ENCODE assay signal across 9 cellular contexts in the genomic region with DNA sequence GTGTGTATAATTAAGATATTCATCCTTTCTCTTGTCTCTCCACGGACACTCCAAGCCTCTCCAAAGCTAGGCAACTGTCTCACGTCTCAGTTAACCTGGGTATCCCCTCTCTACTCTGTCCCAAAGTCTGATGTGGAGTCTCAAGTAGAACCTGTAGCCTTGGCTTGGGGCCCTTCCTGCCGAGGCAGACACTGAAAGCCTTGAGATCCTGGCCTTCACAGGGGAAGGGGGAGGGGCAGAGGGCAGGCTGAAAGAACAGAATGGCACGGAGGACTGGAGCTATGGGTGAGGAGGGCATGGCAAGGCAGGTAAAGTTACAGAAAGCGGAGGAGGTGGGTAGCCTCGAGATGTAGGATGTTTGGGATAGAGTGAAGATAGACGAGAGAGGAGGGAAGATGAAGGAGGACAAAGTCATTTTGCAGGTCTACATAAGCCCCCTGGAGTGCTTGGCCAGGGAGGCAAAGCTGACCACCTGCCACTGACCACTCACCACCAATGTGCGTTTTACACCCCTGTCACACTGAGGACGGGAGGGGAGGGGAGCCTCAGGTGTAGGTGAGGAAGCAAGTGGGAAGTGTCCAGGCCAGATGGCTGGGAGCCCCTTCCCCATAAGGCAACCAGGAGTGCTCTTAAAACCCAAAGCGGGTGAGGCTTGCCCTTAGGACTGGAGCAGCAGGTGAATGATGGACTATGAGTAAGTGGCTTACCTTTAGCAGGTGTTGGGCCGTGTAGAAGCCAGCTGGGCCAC. TPM values are rescaled to one million over a fixed set of nuclear protein-coding genes. Genes with fewer than 3 reads are reported as not detected.
DNase-seq lines count a peak whose midpoint lies in the region; ATAC-seq and TF ChIP-seq lines count a peak whose summit lies in the region.
"Had no signal": no experiment of that assay in that cellular context is flagged by ENCODE, and none has a peak within 500 bp of the region (broad histone marks: within the 10 kb centered on the region; RNA-seq: fewer than 3 reads in every experiment).

No MANE protein-coding gene starts in this region.

- H3K36me3 ChIP-seq in OCI-LY7 (ENCODE audit: insufficient read depth, low read length): no peaks in the 10 kb centered on the region
- no peaks in the 10 kb centered on the region for H3K36me3 ChIP-seq in ovary
- no peaks in the 10 kb centered on the region for H3K36me3 ChIP-seq in SJCRH30

- H2AFZ ChIP-seq in OCI-LY7 (ENCODE audit: low read length): no peak overlapping the region

- TF ChIP-seq POLR2A in ovary (IDR thresholded peaks at IDR 0.05): no peak

- WGBS in ovary, 3 donors: 56 to 60% (median 56%) methylated on average over 11 of the region's 11 CpGs

- TF ChIP-seq CTCF in GM12864 (IDR thresholded peaks at IDR 0.05; ENCODE audit: low read depth, low read length, missing control alignments) (no peak), OCI-LY7 (conservative IDR thresholded peaks at IDR 0.05; ENCODE audit: low read length) (no peak), endothelial cell (IDR thresholded peaks at IDR 0.05; ENCODE audit: unreplicated experiment) (no peak), ovary (IDR thresholded peaks at IDR 0.05) (no peak)

- no peaks in the 10 kb centered on the region for H4K20me1 ChIP-seq in OCI-LY7 (ENCODE audit: insufficient read depth, low read length)

- H3K36me3 Mint-ChIP-seq in endothelial cell (ENCODE audit: low read depth, unreplicated experiment): peaks cover 18% of the 10 kb centered on the region

- H3K27me3 Mint-ChIP-seq in endothelial cell (ENCODE audit: unreplicated experiment): peaks cover 26% of the 10 kb centered on the region

- H3K27me3 ChIP-seq in ovary (no peaks in the 10 kb centered on the region), SJCRH30 (no peaks in the 10 kb centered on the region)

- H3K9me2 ChIP-seq in OCI-LY7 (ENCODE audit: insufficient read depth, low read length): no peaks in the 10 kb centered on the region

- H3K27ac ChIP-seq in OCI-LY7 (ENCODE audit: low read depth, low read length, poor library complexity, severe bottlenecking) (no peak overlapping the region), ovary (peak overlapping the region in 1 of 2 donors; percentile 2), SJCRH30 (no peak overlapping the region)

- peak overlapping the region; percentile 62 for H3K27ac Mint-ChIP-seq in endothelial cell (ENCODE audit: unreplicated experiment)

- H3K4me1 ChIP-seq in OCI-LY7 (ENCODE audit: insufficient read depth, low read length, poor library complexity, severe bottlenecking): peaks cover 24% of the 10 kb centered on the region
- H3K4me1 ChIP-seq in ovary (ENCODE audit: insufficient read depth): peaks cover 17% of the 10 kb centered on the region
- H3K4me1 ChIP-seq in SJCRH30: peaks cover 3% of the 10 kb centered on the region

- no peaks in the 10 kb centered on the region for H3K9me3 ChIP-seq in OCI-LY7 (ENCODE audit: low read length)
- H3K9me3 ChIP-seq in ovary: no peaks in the 10 kb centered on the region
- H3K9me3 ChIP-seq in SJCRH30 (replicated peaks): no peaks in the 10 kb centered on the region

- intact Hi-C loops in OCI-LY7 (cut with micrococcal nuclease; ENCODE audit: unreplicated experiment) (no loop called here), ovary (cut with DNase I) (no loop called here)

- CTCF ChIA-PET in OCI-LY7 (lab: Charles Lee; ENCODE audit: unreplicated experiment): no interaction called here

- no peaks in the 10 kb centered on the region for H3K79me2 ChIP-seq in OCI-LY7 (ENCODE audit: insufficient read depth, low read depth, low read length)

- ATAC-seq in GM21786 (IDR thresholded peaks at IDR 0.05; ENCODE audit: unreplicated experiment): no peak
- ATAC-seq in HG03159 (IDR thresholded peaks at IDR 0.05; ENCODE audit: unreplicated experiment): no peak
- ATAC-seq: right cardiac atrium had no signal

- H3K9me3 Mint-ChIP-seq in endothelial cell (ENCODE audit: unreplicated experiment): no peaks in the 10 kb centered on the region

- DNase-seq in GM12864 (ENCODE audit: low read depth): no peak
- no peak for DNase-seq in OCI-LY7 (ENCODE audit: low spot score)
- no peak for DNase-seq in endothelial cell (ENCODE audit: low spot score)
- peak; percentile 51 to 68 (median 55) for DNase-seq in ovary
- DNase-seq in SJCRH30: no peak

- H3K4me3 Mint-ChIP-seq in endothelial cell (ENCODE audit: unreplicated experiment): peak overlapping the region; percentile 95

- H3K4me1 Mint-ChIP-seq in endothelial cell (ENCODE audit: unreplicated experiment): peaks cover 42% of the 10 kb centered on the region

- TF ChIP-seq EP300 in ovary (IDR thresholded peaks at IDR 0.05): no peak

- H3K4me2 ChIP-seq in OCI-LY7 (ENCODE audit: low read length): peak overlapping the region; percentile 93

- POLR2A ChIA-PET in OCI-LY7 (lab: Charles Lee): interaction anchor here (0.6 to 2.1 kb wide), 4 partner anchors 14 to 178 kb away, joined by 3 to 14 read pairs (median 4); a partner anchor contains a TSS

- H3K4me3 ChIP-seq in GM12864 (ENCODE audit: low read depth, low read length) (peak overlapping the region; percentile 83), OCI-LY7 (ENCODE audit: low read depth, low read length, poor library complexity, severe bottlenecking) (peak overlapping the region; percentile 78), ovary (no peak overlapping the region), SJCRH30 (no peak overlapping the region)

- no TSS peak for BruUV-seq in OCI-LY7 (replicated peaks; lab: Mats Ljungman, UMichigan)

RNA-seq across cellular contexts. Expression of a gene that starts 1.3 kb away (rescaled TPM):
- total RNA-seq in OCI-LY7 (2014; rRNA removed; shearing (Covaris generic)): 12.2 TPM in 2 replicates
- total RNA-seq in OCI-LY7 (2022) (18.1 and 18.3 TPM in 2 replicates), endothelial cell (ENCODE audit: unreplicated experiment) (22.1 TPM), ovary (10 to 100 TPM; 11.1 to 50.8 (median 43.4) TPM)
- polyA plus RNA-seq in ovary: 10 to 100 TPM; 13.6 to 26.5 TPM
- 6.7 and 7.2 TPM in 2 replicates for total RNA-seq in SJCRH30 (2014; rRNA removed; shearing (Covaris generic))

RNA-seq across cellular contexts. Expression of a gene that starts 11.8 kb away (rescaled TPM):
- total RNA-seq in OCI-LY7 (2014; rRNA removed; shearing (Covaris generic)): 0.22 and 0.26 TPM in 2 replicates
- total RNA-seq in OCI-LY7 (2022) (0.55 and 0.61 TPM in 2 replicates), endothelial cell (ENCODE audit: unreplicated experiment) (0.74 TPM), ovary (under 1 TPM; 0.11 to 0.82 (median 0.32) TPM)
- under 1 TPM; 0.36 to 0.58 TPM for polyA plus RNA-seq in ovary
- not detected in 2 replicates for total RNA-seq in SJCRH30 (2014; rRNA removed; shearing (Covaris generic))

RNA-seq across cellular contexts. Expression of a gene that starts 21.9 kb away (rescaled TPM):
- not detected in 2 replicates for total RNA-seq in OCI-LY7 (2014; rRNA removed; shearing (Covaris generic))
- total RNA-seq in OCI-LY7 (2022) (not detected in 2 replicates), endothelial cell (ENCODE audit: unreplicated experiment) (not detected), ovary (under 1 TPM in 1 of 7 donors, not detected in 6; 0.42 TPM)
- under 1 TPM in 1 of 2 donors, not detected in 1; 0.12 TPM for polyA plus RNA-seq in ovary
- not detected in 2 replicates for total RNA-seq in SJCRH30 (2014; rRNA removed; shearing (Covaris generic))
- total RNA-seq: M059J, right cardiac atrium had no signal

RNA-seq across cellular contexts. Expression of a gene that starts 51.6 kb away (rescaled TPM):
- not detected in 2 replicates for total RNA-seq in OCI-LY7 (2014; rRNA removed; shearing (Covaris generic))
- total RNA-seq in OCI-LY7 (2022) (not detected in 2 replicates), endothelial cell (ENCODE audit: unreplicated experiment) (0.18 TPM), ovary (1 to 10 TPM in 4 of 7 donors, under 1 TPM in 3; 0.57 to 1.4 (median 1.1) TPM)
- polyA plus RNA-seq in ovary: under 1 TPM; 0.08 to 0.29 TPM
- total RNA-seq in SJCRH30 (2014; rRNA removed; shearing (Covaris generic)): 0.08 and 0.14 TPM in 2 replicates
- total RNA-seq: M059J had no signal

RNA-seq across cellular contexts. Expression of a gene that starts 52.6 kb away (rescaled TPM):
- total RNA-seq in OCI-LY7 (2014; rRNA removed; shearing (Covaris generic)): not detected in 2 replicates
- total RNA-seq in OCI-LY7 (2022) (not detected in 2 replicates), endothelial cell (ENCODE audit: unreplicated experiment) (not detected), ovary (not detected)
- not detected for polyA plus RNA-seq in ovary
- not detected in 2 replicates for total RNA-seq in SJCRH30 (2014; rRNA removed; shearing (Covaris generic))
- total RNA-seq: M059J, right cardiac atrium had no signal
- polyA plus RNA-seq: right cardiac atrium had no signal

Comparison
In these comparisons a context has a peak if more than half of its experiments do, and no peak if none do; other contexts are left out.
1. DNase-seq: peak in ovary (5 of 5); none in GM12864 (single experiment), OCI-LY7 (single experiment), endothelial cell (single experiment) and SJCRH30 (0 of 2).
2. H3K4me3 ChIP-seq: peak in GM12864 (single experiment) and OCI-LY7 (single experiment); none in ovary (single experiment) and SJCRH30 (single experiment).